8 cellular contexts compared by ENCODE assay signal in genomic region chr1:66278260-66279046, GRCh38.
DNase-seq lines count a peak whose midpoint lies in the region; ATAC-seq and FAIRE-seq lines count a peak whose summit lies in the region.

No MANE protein-coding gene starts in this region.

- no peak overlapping the region for H3K27ac ChIP-seq in naive thymus-derived CD4-positive, alpha-beta T cell (ENCODE audit: low read depth, low read length)

- ATAC-seq in HG02759 (IDR thresholded peaks at IDR 0.05; ENCODE audit: unreplicated experiment), result peak; percentile 26
- ATAC-seq in naive thymus-derived CD4-positive, alpha-beta T cell, result no peak

- FAIRE-seq in GM18507 (lab: Jason Lieb, UNC), result peak; percentile 83

- peaks cover 10% of the 10 kb centered on the region for H3K36me3 Mint-ChIP-seq in activated CD4-positive, alpha-beta memory T cell treated with anti-CD3 and anti-CD28 coated beads, Interleukin-2, amount 10 ng/mL, durations not matched to agents 7 days and 5 days (ENCODE audit: low read depth)
- H3K36me3 Mint-ChIP-seq in naive thymus-derived CD4-positive, alpha-beta T cell, result peaks cover 0 to 10% (median 0%) of the 10 kb centered on the region in 5 donors

- DNase-seq in GM18507 (ENCODE audit: extremely low spot score, insufficient read length, low read depth), result no peak
- no peak for DNase-seq in activated CD4-positive, alpha-beta memory T cell treated with anti-CD3 and anti-CD28 coated beads, Interleukin-2, amount 10 ng/mL, durations not matched to agents 7 days and 5 days
- no peak for DNase-seq in naive thymus-derived CD4-positive, alpha-beta T cell
- no peak for DNase-seq in SW480 (ENCODE audit: low spot score)
- DNase-seq in SK-N-DZ (ENCODE audit: low spot score), result no peak
- DNase-seq in T1000 (lab: John Stamatoyannopoulos, UW), result no peak
- no peak for DNase-seq in SKM-1 treated with dmso at 0.1 percent for 144 hours (lab: John Stamatoyannopoulos, UW; ENCODE audit: unreplicated experiment)

- CTCF ChIA-PET in activated CD4-positive, alpha-beta memory T cell treated with anti-CD3 and anti-CD28 coated beads, Interleukin-2, amount 10 ng/mL, durations not matched to agents 7 days and 5 days (lab: Charles Lee), result interaction anchor here (1.4 to 3.3 kb wide), 4 partner anchors 11 to 168 kb away, joined by 3 to 9 read pairs (median 4); no protein-coding TSS in a partner anchor
- CTCF ChIA-PET in naive thymus-derived CD4-positive, alpha-beta T cell (lab: Charles Lee), result interaction anchor here (0.6 to 7.9 kb wide), 8 partner anchors 14 to 860 kb away, joined by 3 to 53 read pairs (median 4); no protein-coding TSS in a partner anchor

- intact Hi-C loops in naive thymus-derived CD4-positive, alpha-beta T cell (cut with micrococcal nuclease), result loop anchor here (5.0 to 10.0 kb wide), 3 partner anchors 649 to 1156 kb away; partner anchors contain the start of gene SERBP1 (in 1 of the 2)

- H3K4me3 ChIP-seq in naive thymus-derived CD4-positive, alpha-beta T cell (ENCODE audit: low read length), result no peak overlapping the region

- H3K4me1 ChIP-seq in naive thymus-derived CD4-positive, alpha-beta T cell (ENCODE audit: control insufficient read depth in 2 of 2, insufficient read depth in 2 of 2, low read length in 2 of 2), result peaks cover 60 to 69% of the 10 kb centered on the region in 2 donors

- H3K36me3 ChIP-seq in naive thymus-derived CD4-positive, alpha-beta T cell (ENCODE audit: control insufficient read depth in 2 of 3, insufficient read depth in 3 of 3, low read length in 3 of 3), result no peaks in the 10 kb centered on the region

- peaks cover 88% of the 10 kb centered on the region for H3K4me1 Mint-ChIP-seq in activated CD4-positive, alpha-beta memory T cell treated with anti-CD3 and anti-CD28 coated beads, Interleukin-2, amount 10 ng/mL, durations not matched to agents 7 days and 5 days
- H3K4me1 Mint-ChIP-seq in naive thymus-derived CD4-positive, alpha-beta T cell, result peaks cover 62 to 95% (median 92%) of the 10 kb centered on the region in 7 donors

- no peak overlapping the region for H3K4me3 Mint-ChIP-seq in activated CD4-positive, alpha-beta memory T cell treated with anti-CD3 and anti-CD28 coated beads, Interleukin-2, amount 10 ng/mL, durations not matched to agents 7 days and 5 days
- H3K4me3 Mint-ChIP-seq in naive thymus-derived CD4-positive, alpha-beta T cell, result peak overlapping the region in 9 of 10 donors; percentile 1 to 49 (median 22)

- POLR2A ChIA-PET in activated CD4-positive, alpha-beta memory T cell treated with anti-CD3 and anti-CD28 coated beads, Interleukin-2, amount 10 ng/mL, durations not matched to agents 7 days and 5 days (lab: Charles Lee), result interaction anchor here (0.6 to 2.0 kb wide), 4 partner anchors 16 to 72 kb away, joined by 3 to 8 read pairs (median 4); no protein-coding TSS in a partner anchor
- POLR2A ChIA-PET in naive thymus-derived CD4-positive, alpha-beta T cell (lab: Charles Lee), result interaction anchor here (0.6 to 11.5 kb wide), 4 partner anchors 47 to 1210 kb away, joined by 3 to 97 read pairs (median 4); no protein-coding TSS in a partner anchor

- no peaks in the 10 kb centered on the region for H3K9me3 Mint-ChIP-seq in activated CD4-positive, alpha-beta memory T cell treated with anti-CD3 and anti-CD28 coated beads, Interleukin-2, amount 10 ng/mL, durations not matched to agents 7 days and 5 days
- H3K9me3 Mint-ChIP-seq in naive thymus-derived CD4-positive, alpha-beta T cell, result peaks cover 0 to 4% (median 0%) of the 10 kb centered on the region in 11 donors

- peak overlapping the region; percentile 50 for H3K27ac Mint-ChIP-seq in activated CD4-positive, alpha-beta memory T cell treated with anti-CD3 and anti-CD28 coated beads, Interleukin-2, amount 10 ng/mL, durations not matched to agents 7 days and 5 days
- H3K27ac Mint-ChIP-seq in naive thymus-derived CD4-positive, alpha-beta T cell, result peak overlapping the region; percentile 33 to 91 (median 77)

- peaks cover 2% of the 10 kb centered on the region for H3K27me3 Mint-ChIP-seq in activated CD4-positive, alpha-beta memory T cell treated with anti-CD3 and anti-CD28 coated beads, Interleukin-2, amount 10 ng/mL, durations not matched to agents 7 days and 5 days
- no peaks in the 10 kb centered on the region for H3K27me3 Mint-ChIP-seq in naive thymus-derived CD4-positive, alpha-beta T cell

- H3K27me3 ChIP-seq in naive thymus-derived CD4-positive, alpha-beta T cell (ENCODE audit: control insufficient read depth in 2 of 2, insufficient read depth in 2 of 2, low read length in 2 of 2), result no peaks in the 10 kb centered on the region

- H3K9me3 ChIP-seq in naive thymus-derived CD4-positive, alpha-beta T cell (ENCODE audit: control insufficient read depth in 2 of 3, low read length in 3 of 3), result no peaks in the 10 kb centered on the region
